10 cellular contexts compared by ENCODE assay signal in the genomic region with DNA sequence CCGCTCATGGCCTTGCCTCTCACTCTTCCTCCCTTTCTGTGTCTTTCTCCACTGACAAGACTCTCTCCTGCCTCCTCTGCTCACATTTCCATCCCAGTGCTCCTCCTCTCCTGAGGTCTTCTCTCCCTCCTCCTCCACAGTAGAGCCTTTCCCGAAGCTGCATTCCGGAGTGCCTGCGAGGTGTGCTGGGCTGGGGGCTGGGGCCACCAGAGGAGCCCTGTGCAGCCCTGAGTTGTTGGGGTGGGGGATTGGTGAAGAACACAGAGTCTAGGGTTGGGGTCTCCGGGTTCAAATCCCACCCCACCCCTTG.
DNase-seq lines count a peak whose midpoint lies in the region; ATAC-seq lines count a peak whose summit lies in the region.
"Had no signal": no experiment of that assay in that cellular context is flagged by ENCODE, and none has a peak within 500 bp of the region (broad histone marks: within the 10 kb centered on the region; RNA-seq: fewer than 3 reads in every experiment).

No MANE protein-coding gene starts in this region.

- no peak overlapping the region for H2AFZ ChIP-seq in GM23248

- 87 to 88% methylated on average over 5 of the region's 5 CpGs for whole genome bisulfite sequencing in GM23248 (ENCODE audit: low coverage in 1 of 2, low lambda C conversion rate in 2 of 2, missing lambda C conversion rate in 2 of 2), 2 experiments

- H3K4me1 ChIP-seq in GM23248 (ENCODE audit: insufficient read depth) (peaks cover 61% of the 10 kb centered on the region), SJSA1 (replicated peaks) (peaks cover 91% of the 10 kb centered on the region)

- H3K27ac Mint-ChIP-seq in immature natural killer cell = peak overlapping the region in 5 of 6 donors; percentile 7 to 89 (median 57)

- no peak for ATAC-seq in HG03342 (IDR thresholded peaks at IDR 0.05; ENCODE audit: unreplicated experiment)

- intact Hi-C loops in head of caudate nucleus (cut with DNase I) = no loop called here

- peaks cover 0 to 19% (median 14%) of the 10 kb centered on the region in 3 donors for H3K36me3 Mint-ChIP-seq in immature natural killer cell

- H3K27me3 ChIP-seq in GM23248 (replicated peaks; ENCODE audit: insufficient read depth) (no peaks in the 10 kb centered on the region), SJSA1 (replicated peaks) (no peaks in the 10 kb centered on the region)

- H3K79me2 ChIP-seq in GM23248 (ENCODE audit: insufficient read depth) = peaks cover 67% of the 10 kb centered on the region

- no peaks in the 10 kb centered on the region for H3K9me2 ChIP-seq in GM23248 (ENCODE audit: insufficient read depth)

- H3K4me1 Mint-ChIP-seq in immature natural killer cell = peaks cover 85 to 95% of the 10 kb centered on the region in 2 donors

- H3K4me2 ChIP-seq in GM23248 (ENCODE audit: unreplicated experiment) = no peak overlapping the region

- peaks cover 61% of the 10 kb centered on the region for H3F3A ChIP-seq in GM23248 (ENCODE audit: insufficient read depth)

- DNase-seq in GM23248 (no peak), SJSA1 (ENCODE audit: low read depth in 1 of 2, low spot score in 2 of 2) (no peak), immature natural killer cell (no peak), NCI-H2227 treated with DMSO at 0.1 percent for 48 hours (lab: John Stamatoyannopoulos, UW) (no peak), head of caudate nucleus (no peak)
- DNase-seq: activated naive CD4-positive, alpha-beta T cell treated with anti-CD3 and anti-CD28 coated beads for 36 hours; DMS79; retina had no signal

- H4K20me1 ChIP-seq in GM23248 (ENCODE audit: insufficient read depth) = no peaks in the 10 kb centered on the region

- H3K9ac ChIP-seq in GM23248 = no peak overlapping the region

- H3K27ac ChIP-seq in GM23248 (peak overlapping the region; percentile 21; the same call in 1 of the 2 replicates), SJSA1 (peak overlapping the region; percentile 85), skin epidermis (peak overlapping the region in 13 of 21 experiments; percentile 26 to 92 (median 77))

- in situ Hi-C loops in GM23248 (cut with MboI) = no loop called here

- H3K4me3 Mint-ChIP-seq in immature natural killer cell = peak overlapping the region in 4 of 5 donors; percentile 3 to 58 (median 46)

- H3K9me3 Mint-ChIP-seq in immature natural killer cell = no peaks in the 10 kb centered on the region
- H3K9me3 Mint-ChIP-seq: activated naive CD4-positive, alpha-beta T cell treated with anti-CD3 and anti-CD28 coated beads for 36 hours had no signal

- H3K36me3 ChIP-seq in GM23248 (ENCODE audit: low read depth) (peaks cover 13% of the 10 kb centered on the region; the same call in 1 of the 2 replicates), SJSA1 (peaks cover 61% of the 10 kb centered on the region)

- H3K4me3 ChIP-seq in GM23248 (no peak overlapping the region), SJSA1 (no peak overlapping the region), skin epidermis (no peak overlapping the region)

- H3K27me3 Mint-ChIP-seq in immature natural killer cell (ENCODE audit: low read depth in 3 of 3) = peaks cover 0 to 7% (median 0%) of the 10 kb centered on the region in 3 donors

- H3K9me3 ChIP-seq in GM23248 (ENCODE audit: low read depth) (no peaks in the 10 kb centered on the region), SJSA1 (replicated peaks) (no peaks in the 10 kb centered on the region)

Comparison
In these comparisons a context has a peak if more than half of its experiments do, and no peak if none do; other contexts are left out.
1. H3K27ac ChIP-seq: peak in every context shown above with its lines; median percentile 85 in SJSA1; 77 in skin epidermis; 21 in GM23248.